Comparison of ENCODE assay signal across 12 cellular contexts in genomic region chr1:150775931-150776495, GRCh38. TPM values are rescaled to one million over a fixed set of nuclear protein-coding genes. Genes with fewer than 3 reads are reported as not detected.
"Had no signal": no experiment of that assay in that cellular context is flagged by ENCODE, and none has a peak within 500 bp of the region (broad histone marks: within the 10 kb centered on the region; RNA-seq: fewer than 3 reads in every experiment).

No MANE protein-coding gene starts in this region.

RNA-seq across cellular contexts. Expression of gene HORMAD1, which starts 55.3 kb away (rescaled TPM):
- total RNA-seq: activated CD4-positive, alpha-beta memory T cell treated with anti-CD3 and anti-CD28 coated beads for 36 hours; activated CD4-positive, alpha-beta T cell treated with anti-CD3 and anti-CD28 coated beads, Interleukin-2, amount 10 ng/mL, durations not matched to agents 24 days and 14 days; activated CD8-positive, alpha-beta memory T cell treated with anti-CD3 and anti-CD28 coated beads for 36 hours; activated naive CD4-positive, alpha-beta T cell treated with anti-CD3 and anti-CD28 coated beads for 36 hours; activated naive CD8-positive, alpha-beta T cell treated with anti-CD3 and anti-CD28 coated beads for 36 hours; activated T-helper 1 cell treated with anti-CD3 and anti-CD28 coated beads, Interleukin-12 subunit alpha, Interleukin-12 subunit beta, Interleukin-2, Interleukin-4 antibody, amounts not matched to agents 30 ng/mL and 10 ng/mL and 1 ng/mL, durations not matched to agents 14 hours and 24 hours and 36 hours; body of pancreas; chondrocyte; dermis microvascular lymphatic vessel endothelial cell; endothelial cell of umbilical vein had no signal
- polyA plus RNA-seq: adrenal gland, aorta, endothelial cell of umbilical vein had no signal
